ENCODE assay signal across 12 cellular contexts in genomic region chr3:102662223-102662622, GRCh38.
DNase-seq lines count a peak whose midpoint lies in the region; ATAC-seq and TF ChIP-seq lines count a peak whose summit lies in the region.
"Had no signal": no experiment of that assay in that cellular context is flagged by ENCODE, and none has a peak within 500 bp of the region (broad histone marks: within the 10 kb centered on the region; RNA-seq: fewer than 3 reads in every experiment).

No MANE protein-coding gene starts in this region.

- TF ChIP-seq POLR2A in erythroblast (IDR thresholded peaks at IDR 0.05; ENCODE audit: low read length): no peak

- ATAC-seq in left lobe of liver (peak; percentile 72), SK-N-SH treated with all-trans-retinoic acid at 6 μM for 48 hours (no peak)
- ATAC-seq: CD8-positive, alpha-beta T cell had no signal

- peak; percentile 48 for DNase-seq in NCI-H146 (lab: John Stamatoyannopoulos, UW)
- peak; percentile 89 for DNase-seq in NCI-H2081 treated with DMSO at 0.1 percent for 48 hours (lab: John Stamatoyannopoulos, UW)
- DNase-seq in NCI-H748 (lab: John Stamatoyannopoulos, UW; ENCODE audit: unreplicated experiment): peak; percentile 94
- DNase-seq in left lobe of liver (ENCODE audit: low spot score): no peak
- DNase-seq in hepatic stellate cell (ENCODE audit: low spot score): no peak
- no peak for DNase-seq in erythroblast (lab: John Stamatoyannopoulos, UW)
- DNase-seq: Caco-2; CD8-positive, alpha-beta T cell; GF-D8; HCEC 1CT; HFFc6 had no signal

TF ChIP-seq in SK-N-SH treated with all-trans-retinoic acid at 6 μM for 48 hours, 23 proteins besides CTCF, POLR2A, EP300 and RAD21:
- no peak for TF ChIP-seq ZNF8 (CRISPR knock-in tag; IDR thresholded peaks at IDR 0.05)
- TF ChIP-seq POU6F1 (CRISPR knock-in tag; IDR thresholded peaks at IDR 0.05; ENCODE audit: borderline replicate concordance, low read depth): no peak
- no peak for TF ChIP-seq ISL1 (CRISPR knock-in tag; IDR thresholded peaks at IDR 0.05)
- no peak for TF ChIP-seq BACH2 (CRISPR knock-in tag; IDR thresholded peaks at IDR 0.05; ENCODE audit: borderline replicate concordance)

Comparison
In these comparisons a context has a peak if more than half of its experiments do, and no peak if none do; other contexts are left out.
1. DNase-seq: peak in NCI-H146 (single experiment), NCI-H2081 treated with DMSO at 0.1 percent for 48 hours (single experiment) and NCI-H748 (single experiment); none in left lobe of liver (single experiment), hepatic stellate cell (single experiment) and erythroblast (0 of 2).